Comparison of ENCODE assay signal across 14 cellular contexts in the genomic region with DNA sequence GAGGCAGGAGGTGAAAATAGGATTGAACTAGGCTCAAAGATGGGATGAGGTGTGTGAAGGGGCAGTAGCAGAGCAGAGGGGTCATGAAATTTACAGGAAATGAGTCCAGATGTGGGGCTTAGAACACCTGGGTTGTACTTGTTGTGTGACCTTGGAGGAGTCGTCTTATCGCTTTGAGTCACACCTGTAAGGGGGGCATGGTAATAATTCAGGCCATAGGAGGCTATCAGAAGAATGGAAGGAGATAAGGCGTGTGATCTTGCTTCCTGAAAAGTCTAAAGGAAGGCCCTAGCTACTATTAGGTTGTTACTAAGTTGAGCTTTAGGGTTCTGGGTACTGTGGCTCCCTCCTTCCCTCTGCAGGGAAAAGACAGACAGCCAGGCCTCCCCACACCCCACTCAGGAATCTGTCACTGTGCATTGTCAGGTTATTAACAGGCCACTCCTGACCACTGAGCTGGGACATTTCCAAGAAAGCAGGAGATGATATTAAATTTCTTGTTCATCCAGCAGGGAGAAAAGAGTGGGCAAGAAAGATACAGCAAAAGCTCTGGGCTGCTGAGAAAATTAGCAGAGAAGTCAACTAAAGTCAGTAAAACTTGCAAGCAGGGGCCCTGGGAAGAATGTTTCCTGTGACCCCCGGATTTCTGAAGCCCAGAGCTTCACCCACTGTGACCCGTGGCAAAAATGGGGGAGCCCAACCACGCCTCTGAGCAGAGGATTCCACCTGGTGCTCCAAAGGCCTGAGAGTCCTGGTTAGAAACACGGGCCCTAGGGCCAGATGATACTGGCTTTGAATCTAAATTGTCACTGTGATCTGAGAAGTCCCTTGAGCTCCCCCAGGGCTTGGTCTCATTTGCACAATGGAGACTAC. TPM values are rescaled to one million over a fixed set of nuclear protein-coding genes. Genes with fewer than 3 reads are reported as not detected.
A peak's percentile ranks its signal among the peaks of the same experiment; 100 is the strongest.
DNase-seq lines count a peak whose midpoint lies in the region; FAIRE-seq and TF ChIP-seq lines count a peak whose summit lies in the region.
"Had no signal": no experiment of that assay in that cellular context is flagged by ENCODE, and none has a peak within 500 bp of the region (broad histone marks: within the 10 kb centered on the region; RNA-seq: fewer than 3 reads in every experiment).

No MANE protein-coding gene starts in this region.

- no CpG with 5 or more reads among the region's 7 CpGs for WGBS in H9 (ENCODE audit: extremely low coverage, insufficient read length, low lambda C conversion rate)
- 66% methylated on average over 7 of the region's 7 CpGs for WGBS in hepatocyte (ENCODE audit: low lambda C conversion rate, missing lambda C conversion rate)
- WGBS in lower leg skin, 2 donors: 78 to 79% methylated on average over 7 of the region's 7 CpGs

- H3K36me3 Mint-ChIP-seq in H9 (ENCODE audit: insufficient read depth in 1 of 3, low read depth in 3 of 3): no peaks in the 10 kb centered on the region
- H3K36me3 Mint-ChIP-seq: neural progenitor cell had no signal

- H3T11ph ChIP-seq in H9 (ENCODE audit: low read length): no peak overlapping the region

- H3K79me2 ChIP-seq in H9 (ENCODE audit: insufficient read depth, low read length): no peaks in the 10 kb centered on the region
- no peaks in the 10 kb centered on the region for H3K79me2 ChIP-seq in hepatocyte

- no peak overlapping the region for H3K4me3 Mint-ChIP-seq in H9
- H3K4me3 Mint-ChIP-seq: neural progenitor cell, T-helper 17 cell had no signal

- H3K4me2 ChIP-seq in H9 (ENCODE audit: insufficient read depth, insufficient read length, low read length): no peak overlapping the region
- H3K4me2 ChIP-seq in hepatocyte: no peak overlapping the region

- intact Hi-C loops in lower leg skin (cut with DNase I; ENCODE audit: low total_unique reads): no loop called here

- H3K4me3 ChIP-seq in hepatocyte (no peak overlapping the region), lower leg skin (ENCODE audit: low read depth, poor library complexity, severe bottlenecking) (no peak overlapping the region)
- H3K4me3 ChIP-seq: neural progenitor cell had no signal

- H3K18ac ChIP-seq in H9 (ENCODE audit: insufficient read length, low read depth, low read length): no peak overlapping the region

- H2BK5ac ChIP-seq in H9 (ENCODE audit: insufficient read length, low read length): no peak overlapping the region

- no peak for TF ChIP-seq POLR2A in lower leg skin (IDR thresholded peaks at IDR 0.05)

- H3K23me2 ChIP-seq in H9 (ENCODE audit: insufficient read length, low read depth, low read length, poor library complexity, severe bottlenecking): no peaks in the 10 kb centered on the region

- H3K9ac ChIP-seq in H9 (ENCODE audit: extremely low read depth, insufficient read length, low read length): no peak overlapping the region
- H3K9ac ChIP-seq: neural progenitor cell had no signal

- no peaks in the 10 kb centered on the region for H3K9me2 ChIP-seq in hepatocyte (replicated peaks; ENCODE audit: insufficient read depth)

- FAIRE-seq in urothelium cell line (lab: Jason Lieb, UNC): peak; percentile 53
- FAIRE-seq: RCC 7860 had no signal

- H4K8ac ChIP-seq in H9 (replicated peaks; ENCODE audit: insufficient read length, low read depth, low read length): no peak overlapping the region

- peaks cover 0 to 3% of the 10 kb centered on the region in 2 experiments; a peak in 1 of 5 replicates for H3K9me3 Mint-ChIP-seq in H9
- H3K9me3 Mint-ChIP-seq: neural progenitor cell had no signal

- H3K27me3 ChIP-seq in H9 (ENCODE audit: insufficient read depth, low read length): no peaks in the 10 kb centered on the region
- no peaks in the 10 kb centered on the region for H3K27me3 ChIP-seq in hepatocyte

- no peak overlapping the region for H3K27ac ChIP-seq in H9 (ENCODE audit: insufficient read length, low read depth, low read length)
- peak overlapping the region; percentile 66 for H3K27ac ChIP-seq in hepatocyte
- H3K27ac ChIP-seq: neural progenitor cell had no signal

- H3K4me1 ChIP-seq in H9 (ENCODE audit: insufficient read depth, low read length) (no peaks in the 10 kb centered on the region), hepatocyte (ENCODE audit: insufficient read depth) (peaks cover 27% of the 10 kb centered on the region)

- peak; percentile 22 for DNase-seq in H9
- DNase-seq in LHCN-M2 (ENCODE audit: low read depth): peak; percentile 20
- no peak for DNase-seq in hepatocyte (ENCODE audit: low spot score)
- DNase-seq in urothelium cell line (ENCODE audit: low spot score): no peak
- no peak for DNase-seq in lower leg skin (ENCODE audit: low spot score in 2 of 2)
- DNase-seq in NCI-H1105 treated with DMSO at 0.1 percent for 48 hours (lab: John Stamatoyannopoulos, UW): no peak
- DNase-seq in iPS-NIHi11 (ENCODE audit: low spot score): no peak
- DNase-seq: activated effector memory CD4-positive, alpha-beta T cell treated with Interleukin-2 at 50 U/mL for 16 hours; NCI-H524; T-helper 17 cell had no signal

- no peak overlapping the region for H3K4ac ChIP-seq in H9 (ENCODE audit: low read depth, low read length)

- H4K91ac ChIP-seq in H9 (ENCODE audit: insufficient read length, low read depth, low read length): no peak overlapping the region

- peaks cover 29 to 31% of the 10 kb centered on the region in 2 experiments for H3K4me1 Mint-ChIP-seq in H9

- TF ChIP-seq CTCF in H9 (conservative IDR thresholded peaks at IDR 0.05) (no peak), hepatocyte (IDR thresholded peaks at IDR 0.05; ENCODE audit: poor library complexity) (no peak), lower leg skin (IDR thresholded peaks at IDR 0.05) (no peak)

- H3K27me3 Mint-ChIP-seq in H9 (ENCODE audit: low read depth): peaks cover 23% of the 10 kb centered on the region
- H3K27me3 Mint-ChIP-seq: T-helper 17 cell had no signal

- H2AFZ ChIP-seq in H9 (ENCODE audit: low read length) (no peak overlapping the region), hepatocyte (no peak overlapping the region)
- H2AFZ ChIP-seq: neural progenitor cell had no signal

- no peak overlapping the region for H2BK15ac ChIP-seq in H9 (ENCODE audit: low read depth, low read length)

- no peaks in the 10 kb centered on the region for H4K20me1 ChIP-seq in H9 (ENCODE audit: control insufficient read depth, insufficient read depth, insufficient read length)
- H4K20me1 ChIP-seq in hepatocyte (ENCODE audit: insufficient read depth, poor library complexity, severe bottlenecking): no peaks in the 10 kb centered on the region

- H3K27ac Mint-ChIP-seq in H9: no peak overlapping the region
- H3K27ac Mint-ChIP-seq: neural progenitor cell, T-helper 17 cell had no signal

- no peaks in the 10 kb centered on the region for H3K36me3 ChIP-seq in hepatocyte (replicated peaks; ENCODE audit: insufficient read depth, low read depth)
- H3K36me3 ChIP-seq: neural progenitor cell had no signal

- H3K9me3 ChIP-seq in H9 (ENCODE audit: control insufficient read depth, low read depth, low read length): no peaks in the 10 kb centered on the region
- no peaks in the 10 kb centered on the region for H3K9me3 ChIP-seq in hepatocyte (ENCODE audit: low read depth)

- no peak overlapping the region for H2AK5ac ChIP-seq in H9 (ENCODE audit: insufficient read length, low read length)

- H3K79me1 ChIP-seq in H9 (ENCODE audit: insufficient read depth, low read depth, low read length, poor library complexity, severe bottlenecking): no peaks in the 10 kb centered on the region

- no peak overlapping the region for H3K56ac ChIP-seq in H9 (ENCODE audit: insufficient read length, low read depth, low read length)

- no peak overlapping the region for H2BK20ac ChIP-seq in H9 (ENCODE audit: low read depth, low read length, poor library complexity, severe bottlenecking)

- H2BK12ac ChIP-seq in H9 (ENCODE audit: insufficient read length, low read depth, low read length): no peak overlapping the region

- no peak overlapping the region for H4K5ac ChIP-seq in H9 (ENCODE audit: insufficient read length, low read depth, low read length)

- no peak overlapping the region for H3K23ac ChIP-seq in H9 (ENCODE audit: insufficient read length, low read depth, low read length)

- H2BK120ac ChIP-seq in H9 (ENCODE audit: low read depth, low read length, poor library complexity, severe bottlenecking): no peak overlapping the region

- no peak overlapping the region for H3K14ac ChIP-seq in H9 (ENCODE audit: insufficient read depth, low read length)

RNA-seq across cellular contexts. Expression of a gene that starts 6.0 kb away (rescaled TPM):
- total RNA-seq in H9 (2021): 27.1 and 28.2 TPM in 2 replicates
- total RNA-seq in LHCN-M2 (2014; rRNA removed): 20.6 and 24.1 TPM in 2 replicates
- polyA plus RNA-seq in LHCN-M2 (2012): 11.0 TPM
- total RNA-seq in hepatocyte: 61.2 and 62.4 TPM in 2 replicates
- polyA plus RNA-seq in hepatocyte: 74.5 and 82.7 TPM in 2 replicates
- total RNA-seq in lower leg skin: 10 to 100 TPM; 33.0 to 94.6 (median 69.7) TPM

RNA-seq across cellular contexts. Expression of a gene that starts 56.1 kb away (rescaled TPM):
- not detected in 2 replicates for total RNA-seq in H9 (2021)
- total RNA-seq in LHCN-M2 (2014; rRNA removed): not detected in 2 replicates
- not detected for polyA plus RNA-seq in LHCN-M2 (2012)
- total RNA-seq in hepatocyte: not detected in 2 replicates
- 0.34 TPM in 1 of 2 replicates, not detected in the other for polyA plus RNA-seq in hepatocyte
- not detected for total RNA-seq in lower leg skin
- total RNA-seq: HT-29, skeletal muscle tissue, T-helper 17 cell had no signal

Comparison
In these comparisons a context has a peak if more than half of its experiments do, and no peak if none do; other contexts are left out.
1. DNase-seq: peak in H9 (single experiment) and LHCN-M2 (single experiment); none in hepatocyte (single experiment), urothelium cell line (single experiment), lower leg skin (0 of 2), NCI-H1105 treated with DMSO at 0.1 percent for 48 hours (single experiment) and iPS-NIHi11 (single experiment).